8 cellular contexts compared by ENCODE assay signal in the genomic region with DNA sequence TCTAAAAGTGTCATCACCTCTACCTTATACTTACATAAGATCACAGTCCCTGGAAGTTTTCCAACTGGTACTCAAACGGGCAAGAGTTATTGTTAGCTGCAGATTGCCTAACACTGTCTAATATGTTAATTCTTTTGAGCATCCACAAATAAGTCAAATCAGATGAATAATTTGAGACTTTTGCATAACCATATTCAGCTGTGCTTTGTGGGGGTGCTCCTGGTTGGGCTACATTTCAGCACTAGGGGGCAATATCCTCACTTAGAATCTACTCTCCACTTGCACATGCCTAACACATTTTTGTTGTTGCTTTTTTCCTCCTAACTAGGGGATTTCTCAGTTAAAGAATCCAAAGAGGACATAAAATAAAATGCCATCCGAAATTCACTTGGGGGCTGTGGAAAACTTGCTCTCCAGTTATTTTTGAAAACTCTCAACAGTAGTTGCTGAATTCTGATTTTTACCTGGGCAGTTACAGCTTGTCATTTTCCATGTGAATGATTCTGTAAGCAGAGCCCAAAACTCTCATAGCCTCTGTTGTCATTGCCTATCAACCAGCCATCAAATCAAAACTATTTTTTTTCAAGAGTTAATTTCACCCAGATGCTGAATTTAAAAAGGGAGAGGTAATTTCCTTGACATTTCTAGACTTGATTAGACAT.
DNase-seq lines count a peak whose midpoint lies in the region; ATAC-seq, FAIRE-seq and TF ChIP-seq lines count a peak whose summit lies in the region.

No MANE protein-coding gene starts in this region.

- no peak overlapping the region for H3K27ac Mint-ChIP-seq in Calu3 (ENCODE audit: unreplicated experiment)
- H3K27ac Mint-ChIP-seq in activated CD8-positive, alpha-beta T cell treated with anti-CD3 and anti-CD28 coated beads for 36 hours = no peak overlapping the region

- no peaks in the 10 kb centered on the region for H3K9me3 Mint-ChIP-seq in Calu3 (ENCODE audit: low read depth, unreplicated experiment)
- H3K9me3 Mint-ChIP-seq in activated CD8-positive, alpha-beta T cell treated with anti-CD3 and anti-CD28 coated beads for 36 hours = no peaks in the 10 kb centered on the region

- FAIRE-seq in frontal cortex (lab: Jason Lieb, UNC) = peak; percentile 10

- H3K4me3 ChIP-seq in retinal pigment epithelial cell (ENCODE audit: low read length) (no peak overlapping the region), aorta (ENCODE audit: low read length in 2 of 2) (no peak overlapping the region)

- no peaks in the 10 kb centered on the region for H3K27me3 ChIP-seq in aorta (ENCODE audit: control insufficient read depth in 1 of 2, insufficient read depth in 2 of 2, low read length in 1 of 2)

- H3K4me1 ChIP-seq in aorta (ENCODE audit: control insufficient read depth in 1 of 2, insufficient read depth in 2 of 2, low read length in 2 of 2) = no peaks in the 10 kb centered on the region

- H3K9me3 ChIP-seq in aorta (ENCODE audit: control insufficient read depth, low read length) = no peaks in the 10 kb centered on the region

- POLR2A ChIA-PET in activated CD8-positive, alpha-beta T cell treated with anti-CD3 and anti-CD28 coated beads for 36 hours (lab: Charles Lee) = no interaction called here

- no peak overlapping the region for H3K4me3 Mint-ChIP-seq in Calu3 (ENCODE audit: low read depth, unreplicated experiment)
- no peak overlapping the region for H3K4me3 Mint-ChIP-seq in activated CD8-positive, alpha-beta T cell treated with anti-CD3 and anti-CD28 coated beads for 36 hours

- H3K36me3 Mint-ChIP-seq in Calu3 (ENCODE audit: insufficient read depth, unreplicated experiment) = no peaks in the 10 kb centered on the region
- no peaks in the 10 kb centered on the region for H3K36me3 Mint-ChIP-seq in activated CD8-positive, alpha-beta T cell treated with anti-CD3 and anti-CD28 coated beads for 36 hours (ENCODE audit: low read depth)

- peak; percentile 62 for TF ChIP-seq CTCF in Calu3 (IDR thresholded peaks at IDR 0.05; ENCODE audit: unreplicated experiment)
- peak; percentile 77 for TF ChIP-seq CTCF in activated CD8-positive, alpha-beta T cell treated with anti-CD3 and anti-CD28 coated beads for 36 hours (IDR thresholded peaks at IDR 0.05)
- TF ChIP-seq CTCF in retinal pigment epithelial cell (conservative IDR thresholded peaks at IDR 0.05; ENCODE audit: low read depth, low read length) = peak; percentile 88

- no peaks in the 10 kb centered on the region for H3K36me3 ChIP-seq in aorta (ENCODE audit: control insufficient read depth in 1 of 2, insufficient read depth in 2 of 2, low read length in 1 of 2)

- H3K4me1 Mint-ChIP-seq in Calu3 (ENCODE audit: low read depth, unreplicated experiment) = no peaks in the 10 kb centered on the region
- H3K4me1 Mint-ChIP-seq in activated CD8-positive, alpha-beta T cell treated with anti-CD3 and anti-CD28 coated beads for 36 hours (ENCODE audit: low read depth) = no peaks in the 10 kb centered on the region

- DNase-seq in Calu3 (peak; percentile 61), NCI-H2196 treated with DMSO at 0.1 percent for 48 hours (lab: John Stamatoyannopoulos, UW; ENCODE audit: unreplicated experiment) (peak; percentile 2), frontal cortex (ENCODE audit: low spot score in 2 of 2) (peak; percentile 9 to 35), retinal pigment epithelial cell (ENCODE audit: low read depth) (peak; percentile 15), aorta (no peak)
- peak; percentile 54 for DNase-seq in activated CD8-positive, alpha-beta T cell treated with anti-CD3 and anti-CD28 coated beads for 36 hours

- ATAC-seq in GM18861 (IDR thresholded peaks at IDR 0.05; ENCODE audit: unreplicated experiment) = peak; percentile 76
- peak; percentile 83 for ATAC-seq in HG03025 (IDR thresholded peaks at IDR 0.05; ENCODE audit: low FRiP score, unreplicated experiment)
- ATAC-seq in activated CD8-positive, alpha-beta T cell treated with anti-CD3 and anti-CD28 coated beads for 36 hours = peak; percentile 84
- ATAC-seq in aorta (ENCODE audit: low FRiP score) = no peak

- no TSS peak for BruUV-seq in Calu3 (replicated peaks; lab: Mats Ljungman, UMichigan)

- intact Hi-C loops in Calu3 (cut with micrococcal nuclease; ENCODE audit: unreplicated experiment) (loop anchor here (1.0 to 5.0 kb wide), 4 partner anchors 73 to 488 kb away; no protein-coding TSS in a partner anchor), aorta (cut with DNase I) (loop anchor here (1.0 to 2.0 kb wide), 2 partner anchors 148 to 149 kb away; no protein-coding TSS in a partner anchor)
- intact Hi-C loops in activated CD8-positive, alpha-beta T cell treated with anti-CD3 and anti-CD28 coated beads for 36 hours (cut with micrococcal nuclease) = loop anchor here (1.0 kb wide), 1 partner anchor 148 kb away; no protein-coding TSS in a partner anchor

- no peak overlapping the region for H3K27ac ChIP-seq in aorta (ENCODE audit: low read depth in 1 of 2, low read length in 2 of 2)

- CTCF ChIA-PET in Calu3 (lab: Charles Lee) = interaction anchor here (0.8 to 1.7 kb wide), 8 partner anchors 9 to 198 kb away, joined by 3 to 7 read pairs (median 4); a partner anchor contains a TSS
- CTCF ChIA-PET in activated CD8-positive, alpha-beta T cell treated with anti-CD3 and anti-CD28 coated beads for 36 hours (lab: Charles Lee) = interaction anchor here (0.6 to 4.3 kb wide), 36 partner anchors 8 to 507 kb away, joined by 3 to 79 read pairs (median 4); no protein-coding TSS in a partner anchor

- 0 to 3% methylated on average over 2 of the region's 2 CpGs for WGBS in aorta, 2 donors

- H3K27me3 Mint-ChIP-seq in Calu3 (ENCODE audit: unreplicated experiment) = peaks cover 3% of the 10 kb centered on the region
- peaks cover 10% of the 10 kb centered on the region for H3K27me3 Mint-ChIP-seq in activated CD8-positive, alpha-beta T cell treated with anti-CD3 and anti-CD28 coated beads for 36 hours

Comparison
In these comparisons a context has a peak if more than half of its experiments do, and no peak if none do; other contexts are left out.
1. DNase-seq: peak in Calu3 (single experiment), NCI-H2196 treated with DMSO at 0.1 percent for 48 hours (single experiment), activated CD8-positive, alpha-beta T cell treated with anti-CD3 and anti-CD28 coated beads for 36 hours (single experiment), frontal cortex (2 of 2) and retinal pigment epithelial cell (single experiment); none in aorta (0 of 2).
2. Peak in every context shown above with its lines, with median percentiles within 50 percentile points of each other: CTCF ChIP-seq.